Comparison of ENCODE assay signal across 18 cellular contexts in the genomic region with DNA sequence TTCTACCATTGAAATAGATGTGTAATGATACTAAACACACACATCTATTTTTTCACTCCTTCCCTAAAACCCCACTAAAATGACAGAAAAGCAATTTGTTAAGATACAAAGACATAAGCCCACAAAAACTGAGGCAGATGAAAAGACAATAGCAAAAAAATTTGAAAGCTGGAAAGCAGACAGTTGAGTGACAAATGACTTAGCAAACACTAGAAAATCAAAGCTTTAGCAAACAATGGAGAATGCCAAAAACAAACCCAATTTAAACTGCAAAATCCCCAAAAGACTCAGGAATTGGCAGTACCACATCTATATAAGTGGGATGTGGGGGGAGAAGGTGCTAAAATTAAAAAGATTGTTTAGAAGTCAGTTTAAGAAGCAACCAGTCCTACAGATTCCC.
"Had no signal": no experiment of that assay in that cellular context is flagged by ENCODE, and none has a peak within 500 bp of the region (broad histone marks: within the 10 kb centered on the region; RNA-seq: fewer than 3 reads in every experiment).

No MANE protein-coding gene starts in this region.

- H3K9me3 Mint-ChIP-seq: activated naive CD4-positive, alpha-beta T cell treated with anti-CD3 and anti-CD28 coated beads for 36 hours; natural killer cell; T-helper 2 cell treated with Interferon-gamma antibody and Interleukin-4, amounts not matched to agents 5 μg/mL and 100 μg/mL, for 36 hours had no signal

- H3K9me3 ChIP-seq: lower lobe of right lung, psoas muscle, spleen, suprapubic skin, upper lobe of left lung had no signal

- ATAC-seq: activated CD4-positive, alpha-beta T cell treated with anti-CD3 and anti-CD28 coated beads for 36 hours; activated CD8-positive, alpha-beta T cell treated with anti-CD3 and anti-CD28 coated beads, Interleukin-2, amount 10 ng/mL, durations not matched to agents 7 days and 5 days; lower lobe of right lung; natural killer cell; psoas muscle; sciatic nerve; stimulated activated naive CD8-positive, alpha-beta T cell treated with anti-CD3 and anti-CD28 coated beads, Interleukin-15, Interleukin-2, amounts not matched to agents 100 U/mL and 50 U/mL, for 24 hours had no signal

- H3K36me3 ChIP-seq: lower lobe of right lung, spleen, suprapubic skin, upper lobe of left lung had no signal

- H3K4me1 ChIP-seq: lower lobe of right lung had no signal

- H3K27ac ChIP-seq: epithelial cell of prostate, lower lobe of right lung, psoas muscle, spleen, suprapubic skin, upper lobe of left lung had no signal

- H3K4me3 Mint-ChIP-seq: activated CD4-positive, alpha-beta T cell treated with anti-CD3 and anti-CD28 coated beads for 36 hours; activated CD8-positive, alpha-beta T cell treated with anti-CD3 and anti-CD28 coated beads, Interleukin-2, amount 10 ng/mL, durations not matched to agents 7 days and 5 days; activated naive CD4-positive, alpha-beta T cell treated with anti-CD3 and anti-CD28 coated beads for 36 hours; natural killer cell; T-helper 2 cell treated with Interferon-gamma antibody and Interleukin-4, amounts not matched to agents 5 μg/mL and 100 μg/mL, for 36 hours had no signal

- DNase-seq: activated CD4-positive, alpha-beta T cell treated with anti-CD3 and anti-CD28 coated beads for 36 hours; activated CD8-positive, alpha-beta T cell treated with anti-CD3 and anti-CD28 coated beads, Interleukin-2, amount 10 ng/mL, durations not matched to agents 7 days and 5 days; activated naive CD4-positive, alpha-beta T cell treated with anti-CD3 and anti-CD28 coated beads for 36 hours; caudate nucleus; cortex of kidney; effector memory CD4-positive, alpha-beta T cell; lower lobe of right lung; natural killer cell; occipital lobe; psoas muscle; spleen; stimulated activated CD4-positive, alpha-beta T cell treated with anti-CD3 and anti-CD28 coated beads, Interleukin-2, amount 100 ng/mL, for 24 hours; stimulated activated naive CD8-positive, alpha-beta T cell treated with anti-CD3 and anti-CD28 coated beads, Interleukin-15, Interleukin-2, amounts not matched to agents 100 U/mL and 50 U/mL, for 24 hours; upper lobe of left lung had no signal

- H3K36me3 Mint-ChIP-seq: natural killer cell had no signal

- H3K27me3 ChIP-seq: spleen, suprapubic skin, upper lobe of left lung had no signal

- H3K27ac Mint-ChIP-seq: activated CD4-positive, alpha-beta T cell treated with anti-CD3 and anti-CD28 coated beads for 36 hours; activated CD8-positive, alpha-beta T cell treated with anti-CD3 and anti-CD28 coated beads, Interleukin-2, amount 10 ng/mL, durations not matched to agents 7 days and 5 days; activated naive CD4-positive, alpha-beta T cell treated with anti-CD3 and anti-CD28 coated beads for 36 hours; natural killer cell; T-helper 2 cell treated with Interferon-gamma antibody and Interleukin-4, amounts not matched to agents 5 μg/mL and 100 μg/mL, for 36 hours had no signal

- H3K27me3 Mint-ChIP-seq: activated CD4-positive, alpha-beta T cell treated with anti-CD3 and anti-CD28 coated beads for 36 hours had no signal

- H3K4me3 ChIP-seq: lower lobe of right lung, psoas muscle, spleen, suprapubic skin, upper lobe of left lung had no signal
